20 cellular contexts compared by ENCODE assay signal in genomic region chr3:96183871-96184270, GRCh38.
"Had no signal": no experiment of that assay in that cellular context is flagged by ENCODE, and none has a peak within 500 bp of the region (broad histone marks: within the 10 kb centered on the region; RNA-seq: fewer than 3 reads in every experiment).

No MANE protein-coding gene starts in this region.

- ATAC-seq: effector memory CD8-positive, alpha-beta T cell; foreskin keratinocyte; gastroesophageal sphincter; heart left ventricle; left cardiac atrium; left lung; left ventricle myocardium superior; lower lobe of right lung; mucosa of descending colon; naive thymus-derived CD8-positive, alpha-beta T cell had no signal

- DNase-seq: colonic mucosa; cortex of kidney; effector CD8-positive, alpha-beta T cell; effector memory CD8-positive, alpha-beta T cell; endodermal cell; foreskin keratinocyte; heart left ventricle; hypothalamus; left cardiac atrium; left lung; left ventricle myocardium superior; lower lobe of right lung; mesenchymal stem cell; mucosa of descending colon; naive B cell; naive thymus-derived CD8-positive, alpha-beta T cell had no signal

- FAIRE-seq: endothelial cell of umbilical vein, islet of Langerhans, keratinocyte had no signal
